Comparison of ENCODE assay signal across 25 cellular contexts in the genomic region with DNA sequence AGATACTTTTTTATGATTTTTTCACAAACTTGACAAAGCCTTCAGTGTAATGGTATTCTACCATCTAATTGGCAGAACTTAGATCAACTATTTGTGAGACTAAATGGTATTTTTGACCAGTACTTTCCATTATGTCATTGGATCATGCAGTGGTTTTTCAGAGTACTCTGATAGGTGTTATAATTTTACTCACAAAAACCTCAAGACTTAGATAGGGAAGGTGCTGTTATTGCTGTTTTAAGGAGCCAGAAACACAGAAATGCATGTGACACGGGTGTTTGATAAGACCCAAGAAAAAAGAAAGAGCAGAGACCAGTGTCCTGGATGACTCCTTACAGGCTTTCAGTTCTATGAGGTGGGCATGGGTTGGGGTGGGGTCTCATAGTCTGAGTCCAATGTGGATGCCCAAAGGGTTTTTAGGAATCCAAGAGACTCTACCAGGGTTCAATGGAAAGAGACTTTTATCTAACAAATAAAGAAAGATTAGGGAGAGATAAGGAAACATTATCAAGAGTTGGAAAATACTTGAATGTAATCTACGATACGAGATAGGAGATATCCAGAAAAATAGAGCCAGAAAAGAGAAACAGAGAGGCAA. TPM values are rescaled to one million over a fixed set of nuclear protein-coding genes. Genes with fewer than 3 reads are reported as not detected.
A peak's percentile ranks its signal among the peaks of the same experiment; 100 is the strongest.
DNase-seq lines count a peak whose midpoint lies in the region; ATAC-seq, FAIRE-seq and TF ChIP-seq lines count a peak whose summit lies in the region.
"Had no signal": no experiment of that assay in that cellular context is flagged by ENCODE, and none has a peak within 500 bp of the region (broad histone marks: within the 10 kb centered on the region; RNA-seq: fewer than 3 reads in every experiment).

No MANE protein-coding gene starts in this region.

- H3K4me3 Mint-ChIP-seq in T-helper 2 cell treated with Interferon-gamma antibody and Interleukin-4, amounts not matched to agents 5 μg/mL and 100 μg/mL, for 36 hours: peak overlapping the region; percentile 35
- H3K4me3 Mint-ChIP-seq in immature natural killer cell: peak overlapping the region in 1 of 5 donors; percentile 1
- no peak overlapping the region for H3K4me3 Mint-ChIP-seq in naive thymus-derived CD8-positive, alpha-beta T cell

- peaks cover 30% of the 10 kb centered on the region for H3K4me1 Mint-ChIP-seq in T-helper 2 cell treated with Interferon-gamma antibody and Interleukin-4, amounts not matched to agents 5 μg/mL and 100 μg/mL, for 36 hours (ENCODE audit: low read depth)
- H3K4me1 Mint-ChIP-seq in immature natural killer cell: peaks cover 22 to 37% of the 10 kb centered on the region in 2 donors
- H3K4me1 Mint-ChIP-seq in naive thymus-derived CD8-positive, alpha-beta T cell: peaks cover 13 to 37% (median 24%) of the 10 kb centered on the region in 4 donors

- peak; percentile 46 for FAIRE-seq in GM12892 (lab: Jason Lieb, UNC)
- FAIRE-seq: astrocyte, D721Med had no signal

- peak overlapping the region; percentile 76 for H3K27ac Mint-ChIP-seq in T-helper 2 cell treated with Interferon-gamma antibody and Interleukin-4, amounts not matched to agents 5 μg/mL and 100 μg/mL, for 36 hours
- H3K27ac Mint-ChIP-seq in immature natural killer cell: peak overlapping the region in 5 of 6 donors; percentile 17 to 75 (median 54)
- peak overlapping the region in 4 of 10 donors; percentile 15 to 61 (median 36) for H3K27ac Mint-ChIP-seq in naive thymus-derived CD8-positive, alpha-beta T cell

- DNase-seq in activated CD4-positive, CD25-positive, alpha-beta regulatory T cell (lab: John Stamatoyannopoulos, UW): no peak
- DNase-seq in GM12892 (ENCODE audit: insufficient read length): no peak
- DNase-seq in T-helper 2 cell treated with Interferon-gamma antibody and Interleukin-4, amounts not matched to agents 5 μg/mL and 100 μg/mL, for 36 hours (ENCODE audit: low spot score): peak; percentile 48
- peak in 1 of 3 donors; percentile 4 for DNase-seq in immature natural killer cell
- no peak for DNase-seq in NCI-H128 (lab: John Stamatoyannopoulos, UW; ENCODE audit: unreplicated experiment)
- DNase-seq in naive thymus-derived CD8-positive, alpha-beta T cell: no peak
- DNase-seq: activated effector memory CD4-positive, alpha-beta T cell treated with anti-CD3 and anti-CD28 coated beads, Interleukin-2, amount 50 U/mL, for 16 hours; AML-193; effector CD4-positive, alpha-beta T cell; EL; foreskin melanocyte; GOT3; hippocampal formation; IMR-90; islet precursor cell; NCI-H1436 treated with DMSO at 0.1 percent for 48 hours; NCI-H2171 treated with DMSO at 0.1 percent for 48 hours; NCI-H526; stimulated activated CD4-positive, alpha-beta T cell treated with anti-CD3 and anti-CD28 coated beads, Interleukin-4, amount 100 ng/mL, for 4 hours; SW 1271; uterus had no signal

- POLR2A ChIA-PET in naive thymus-derived CD8-positive, alpha-beta T cell (lab: Charles Lee): no interaction called here

- peaks cover 50% of the 10 kb centered on the region for H3K36me3 Mint-ChIP-seq in T-helper 2 cell treated with Interferon-gamma antibody and Interleukin-4, amounts not matched to agents 5 μg/mL and 100 μg/mL, for 36 hours (ENCODE audit: low read depth)
- peaks cover 16 to 28% (median 16%) of the 10 kb centered on the region in 3 donors for H3K36me3 Mint-ChIP-seq in immature natural killer cell
- H3K36me3 Mint-ChIP-seq in naive thymus-derived CD8-positive, alpha-beta T cell: peaks cover 0 to 16% (median 14%) of the 10 kb centered on the region in 3 donors

- H3K9me3 Mint-ChIP-seq in T-helper 2 cell treated with Interferon-gamma antibody and Interleukin-4, amounts not matched to agents 5 μg/mL and 100 μg/mL, for 36 hours: peaks cover 23% of the 10 kb centered on the region
- no peaks in the 10 kb centered on the region for H3K9me3 Mint-ChIP-seq in immature natural killer cell
- peaks cover 0 to 14% (median 5%) of the 10 kb centered on the region in 9 donors for H3K9me3 Mint-ChIP-seq in naive thymus-derived CD8-positive, alpha-beta T cell

- ATAC-seq in activated CD4-positive, CD25-positive, alpha-beta regulatory T cell treated with anti-CD3 and anti-CD28 coated beads, Interleukin-2, amount 50 U/mL, for 24 hours: peak; percentile 78 to 80
- ATAC-seq in GM21360 (IDR thresholded peaks at IDR 0.05; ENCODE audit: unreplicated experiment): no peak
- no peak for ATAC-seq in naive thymus-derived CD8-positive, alpha-beta T cell

- no peak for TF ChIP-seq POLR2A in GM12892 (IDR thresholded peaks at IDR 0.05; ENCODE audit: low read depth, low read length)

- no peaks in the 10 kb centered on the region for H3K27me3 Mint-ChIP-seq in T-helper 2 cell treated with Interferon-gamma antibody and Interleukin-4, amounts not matched to agents 5 μg/mL and 100 μg/mL, for 36 hours (ENCODE audit: low read depth)
- H3K27me3 Mint-ChIP-seq in immature natural killer cell (ENCODE audit: low read depth in 3 of 3): no peaks in the 10 kb centered on the region
- H3K27me3 Mint-ChIP-seq in naive thymus-derived CD8-positive, alpha-beta T cell: no peaks in the 10 kb centered on the region

RNA-seq across cellular contexts. Expression of a gene that starts 31.3 kb away (rescaled TPM):
- 76.4 TPM for polyA plus RNA-seq in GM12892 (2012; ENCODE audit: missing spikeins)
- polyA plus RNA-seq in immature natural killer cell: 10 to 100 TPM; 17.2 to 34.6 (median 19.3) TPM
- total RNA-seq in naive thymus-derived CD8-positive, alpha-beta T cell: 10 to 100 TPM; 23.1 to 27.5 TPM
- 10 to 100 TPM in 2 of 3 donors, 1 to 10 TPM in 1; 7.5 to 14.8 (median 10.4) TPM for polyA plus RNA-seq in naive thymus-derived CD8-positive, alpha-beta T cell

RNA-seq across cellular contexts. Expression of a gene that starts 37.0 kb away (rescaled TPM):
- polyA plus RNA-seq in GM12892 (2012; ENCODE audit: missing spikeins): 72.4 TPM
- 10 to 100 TPM; 49.0 to 97.9 (median 60.5) TPM for polyA plus RNA-seq in immature natural killer cell
- total RNA-seq in naive thymus-derived CD8-positive, alpha-beta T cell: 100 to 1,000 TPM; 116 to 121 TPM
- polyA plus RNA-seq in naive thymus-derived CD8-positive, alpha-beta T cell: 100 to 1,000 TPM in 2 of 3 donors, 10 to 100 TPM in 1; 82.8 to 115 (median 112) TPM

Comparison
In these comparisons a context has a peak if more than half of its experiments do, and no peak if none do; other contexts are left out.
1. ATAC-seq: peak in activated CD4-positive, CD25-positive, alpha-beta regulatory T cell treated with anti-CD3 and anti-CD28 coated beads, Interleukin-2, amount 50 U/mL, for 24 hours (2 of 2); none in GM21360 (single experiment) and naive thymus-derived CD8-positive, alpha-beta T cell (0 of 2).